17 cellular contexts compared by ENCODE assay signal in genomic region chr2:8406271-8406670, GRCh38.
A peak's percentile ranks its signal among the peaks of the same experiment; 100 is the strongest.
DNase-seq lines count a peak whose midpoint lies in the region; ATAC-seq and TF ChIP-seq lines count a peak whose summit lies in the region.
"Had no signal": no experiment of that assay in that cellular context is flagged by ENCODE, and none has a peak within 500 bp of the region (broad histone marks: within the 10 kb centered on the region; RNA-seq: fewer than 3 reads in every experiment).

No MANE protein-coding gene starts in this region.

- H3K4me1 Mint-ChIP-seq in mesothelial cell of epicardium: peaks cover 14% of the 10 kb centered on the region
- H3K4me1 Mint-ChIP-seq: GM23338 had no signal

- no peak overlapping the region for H3K4me3 Mint-ChIP-seq in mesothelial cell of epicardium
- H3K4me3 Mint-ChIP-seq: CD4-positive, alpha-beta T cell; GM23338; IgD-negative memory B cell had no signal

- TF ChIP-seq CTCF in choroid plexus epithelial cell (conservative IDR thresholded peaks at IDR 0.05; ENCODE audit: low read depth, low read length) (no peak), mesothelial cell of epicardium (IDR thresholded peaks at IDR 0.05; ENCODE audit: unreplicated experiment) (no peak), foreskin keratinocyte (conservative IDR thresholded peaks at IDR 0.05) (no peak), breast epithelium (IDR thresholded peaks at IDR 0.05) (no peak)

- peak; percentile 20 for DNase-seq in EH (ENCODE audit: low read depth)
- peak; percentile 67 for DNase-seq in amniotic epithelial cell (ENCODE audit: low read depth)
- DNase-seq in choroid plexus epithelial cell (ENCODE audit: low read depth): peak; percentile 32
- no peak for DNase-seq in mesothelial cell of epicardium (ENCODE audit: low spot score in 2 of 2, unreplicated experiment in 2 of 2)
- no peak for DNase-seq in Right ventricle myocardium superior
- no peak for DNase-seq in foreskin keratinocyte
- no peak for DNase-seq in breast epithelium (ENCODE audit: low spot score in 2 of 2)
- DNase-seq: AML-193; Caco-2; CD4-positive, alpha-beta T cell; GDM1; HCEC 1CT had no signal

- H3K4me1 ChIP-seq in foreskin keratinocyte (no peaks in the 10 kb centered on the region), breast epithelium (no peaks in the 10 kb centered on the region)

- H3K4me3 ChIP-seq in choroid plexus epithelial cell (ENCODE audit: low read depth, low read length) (no peak overlapping the region), breast epithelium (no peak overlapping the region)
- H3K4me3 ChIP-seq: A549, GM23338 had no signal

- H3K27ac ChIP-seq in foreskin keratinocyte (no peak overlapping the region), breast epithelium (no peak overlapping the region)
- H3K27ac ChIP-seq: 22Rv1, A549, C4-2B had no signal

- H3K36me3 Mint-ChIP-seq in mesothelial cell of epicardium: no peaks in the 10 kb centered on the region

- peak overlapping the region; percentile 19 for H3K27ac Mint-ChIP-seq in mesothelial cell of epicardium
- H3K27ac Mint-ChIP-seq: CD4-positive, alpha-beta T cell; GM23338 had no signal

- H3K9me3 ChIP-seq in breast epithelium: no peaks in the 10 kb centered on the region
- H3K9me3 ChIP-seq: A549, Caco-2 had no signal

- H3K36me3 ChIP-seq in breast epithelium: no peaks in the 10 kb centered on the region

- ATAC-seq in Right ventricle myocardium superior (ENCODE audit: poor library complexity) (no peak), foreskin keratinocyte (no peak)
- ATAC-seq: A549, GM23338 had no signal

- peaks cover 9% of the 10 kb centered on the region for H3K9me3 Mint-ChIP-seq in mesothelial cell of epicardium
- H3K9me3 Mint-ChIP-seq: CD4-positive, alpha-beta T cell; IgD-negative memory B cell had no signal

- H3K27me3 ChIP-seq in foreskin keratinocyte (no peaks in the 10 kb centered on the region), breast epithelium (no peaks in the 10 kb centered on the region)

- intact Hi-C loops in Right ventricle myocardium superior (cut with DNase I): no loop called here
- intact Hi-C loops in breast epithelium (cut with DNase I; ENCODE audit: low total_unique reads): no loop called here

- no peaks in the 10 kb centered on the region for H3K27me3 Mint-ChIP-seq in mesothelial cell of epicardium (ENCODE audit: low read depth)
- H3K27me3 Mint-ChIP-seq: CD4-positive, alpha-beta T cell had no signal

- no peak for TF ChIP-seq POLR2A in breast epithelium (IDR thresholded peaks at IDR 0.05)

Comparison
In these comparisons a context has a peak if more than half of its experiments do, and no peak if none do; other contexts are left out.
1. DNase-seq: peak in EH (single experiment), amniotic epithelial cell (single experiment) and choroid plexus epithelial cell (single experiment); none in mesothelial cell of epicardium (0 of 2), Right ventricle myocardium superior (single experiment), foreskin keratinocyte (0 of 2) and breast epithelium (0 of 2).